23 cellular contexts compared by ENCODE assay signal in the genomic region with DNA sequence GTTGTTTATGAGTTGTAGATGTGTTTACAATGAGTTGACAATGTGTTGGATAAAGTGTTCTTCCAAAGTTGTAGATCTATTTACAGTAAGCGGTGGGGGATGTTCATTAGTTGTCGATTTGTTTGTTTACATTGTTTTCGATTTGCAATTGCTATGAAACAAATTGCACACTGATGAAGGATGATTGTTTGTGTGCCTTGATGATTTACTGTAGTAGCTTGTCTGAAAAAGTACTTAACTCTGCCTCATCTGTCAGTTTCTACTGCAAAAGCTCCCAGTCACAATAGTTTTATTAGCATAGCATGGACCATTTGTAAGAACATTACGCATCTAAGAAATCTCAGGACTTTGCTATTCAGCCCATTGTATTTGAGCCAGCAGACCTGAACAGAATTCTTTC.
"Had no signal": no experiment of that assay in that cellular context is flagged by ENCODE, and none has a peak within 500 bp of the region (broad histone marks: within the 10 kb centered on the region; RNA-seq: fewer than 3 reads in every experiment).

No MANE protein-coding gene starts in this region.

- H3K27me3 Mint-ChIP-seq: dendritic cell treated with granulocyte-macrophage colony-stimulating factor and Interleukin-4, amounts not matched to agents 40 ng/mL and 50 ng/mL, for 4 days; effector memory CD8-positive, alpha-beta T cell; natural killer cell treated with Interleukin-12 subunit alpha and Interleukin-12 subunit beta and Interleukin-15 and Interleukin-18, amount 100 ng/mL, for 72 hours; stimulated activated naive B cell treated with anti-CD40 and anti-IgM and Interleukin-4, amounts not matched to agents 10 μg/mL and 1 μg/mL and 100 μg/mL, for 72 hours; stimulated activated naive CD8-positive, alpha-beta T cell treated with anti-CD3 and anti-CD28 coated beads, Interleukin-15, amount 100 ng/mL, for 72 hours had no signal

- H3K9me3 ChIP-seq: esophagus muscularis mucosa, gastroesophageal sphincter, left ventricle myocardium inferior, lower lobe of right lung, psoas muscle, thoracic aorta had no signal

- H3K9ac ChIP-seq: parathyroid adenoma had no signal

- H3K27ac Mint-ChIP-seq: dendritic cell treated with granulocyte-macrophage colony-stimulating factor and Interleukin-4, amounts not matched to agents 40 ng/mL and 50 ng/mL, for 4 days; effector memory CD8-positive, alpha-beta T cell; immature natural killer cell; memory B cell; natural killer cell treated with Interleukin-12 subunit alpha and Interleukin-12 subunit beta and Interleukin-15 and Interleukin-18, amount 100 ng/mL, for 72 hours; stimulated activated naive B cell treated with anti-CD40 and anti-IgM and Interleukin-4, amounts not matched to agents 10 μg/mL and 1 μg/mL and 100 μg/mL, for 72 hours; stimulated activated naive CD8-positive, alpha-beta T cell treated with anti-CD3 and anti-CD28 coated beads, Interleukin-15, amount 100 ng/mL, for 72 hours had no signal

- H3K36me3 Mint-ChIP-seq: immature natural killer cell; memory B cell; natural killer cell treated with Interleukin-12 subunit alpha and Interleukin-12 subunit beta and Interleukin-15 and Interleukin-18, amount 100 ng/mL, for 72 hours; stimulated activated naive B cell treated with anti-CD40 and anti-IgM and Interleukin-4, amounts not matched to agents 10 μg/mL and 1 μg/mL and 100 μg/mL, for 72 hours had no signal

- H3K9me3 Mint-ChIP-seq: effector memory CD8-positive, alpha-beta T cell; stimulated activated naive CD8-positive, alpha-beta T cell treated with anti-CD3 and anti-CD28 coated beads, Interleukin-15, amount 100 ng/mL, for 72 hours had no signal

- ATAC-seq: effector memory CD8-positive, alpha-beta T cell; gastroesophageal sphincter; left cardiac atrium; lower lobe of right lung; natural killer cell treated with Interleukin-12 subunit alpha and Interleukin-12 subunit beta and Interleukin-15 and Interleukin-18, amount 100 ng/mL, for 72 hours; psoas muscle; sciatic nerve; stimulated activated naive B cell treated with anti-CD40 and anti-IgM and Interleukin-4, amounts not matched to agents 10 μg/mL and 1 μg/mL and 100 μg/mL, for 72 hours; stimulated activated naive CD8-positive, alpha-beta T cell treated with anti-CD3 and anti-CD28 coated beads, Interleukin-15, amount 100 ng/mL, for 72 hours had no signal

- H3K4me3 ChIP-seq: esophagus muscularis mucosa, gastroesophageal sphincter, left ventricle myocardium inferior, lower lobe of right lung, psoas muscle, thoracic aorta had no signal

- H2AFZ ChIP-seq: parathyroid adenoma had no signal

- H3K36me3 ChIP-seq: esophagus muscularis mucosa, gastroesophageal sphincter, left ventricle myocardium inferior, lower lobe of right lung, thoracic aorta had no signal

- H3K4me3 Mint-ChIP-seq: dendritic cell treated with granulocyte-macrophage colony-stimulating factor and Interleukin-4, amounts not matched to agents 40 ng/mL and 50 ng/mL, for 4 days; effector memory CD8-positive, alpha-beta T cell; immature natural killer cell; memory B cell; natural killer cell treated with Interleukin-12 subunit alpha and Interleukin-12 subunit beta and Interleukin-15 and Interleukin-18, amount 100 ng/mL, for 72 hours; stimulated activated naive B cell treated with anti-CD40 and anti-IgM and Interleukin-4, amounts not matched to agents 10 μg/mL and 1 μg/mL and 100 μg/mL, for 72 hours; stimulated activated naive CD8-positive, alpha-beta T cell treated with anti-CD3 and anti-CD28 coated beads, Interleukin-15, amount 100 ng/mL, for 72 hours had no signal

- H3K27ac ChIP-seq: epithelial cell of prostate, esophagus muscularis mucosa, gastroesophageal sphincter, left ventricle myocardium inferior, lower lobe of right lung, parathyroid adenoma, psoas muscle, thoracic aorta had no signal

- H3K79me2 ChIP-seq: parathyroid adenoma had no signal

- H3K4me1 ChIP-seq: esophagus muscularis mucosa, gastroesophageal sphincter, left ventricle myocardium inferior, lower lobe of right lung, parathyroid adenoma, psoas muscle had no signal

- H3K4me1 Mint-ChIP-seq: immature natural killer cell; memory B cell; stimulated activated naive B cell treated with anti-CD40 and anti-IgM and Interleukin-4, amounts not matched to agents 10 μg/mL and 1 μg/mL and 100 μg/mL, for 72 hours; stimulated activated naive CD8-positive, alpha-beta T cell treated with anti-CD3 and anti-CD28 coated beads, Interleukin-15, amount 100 ng/mL, for 72 hours had no signal

- DNase-seq: effector memory CD8-positive, alpha-beta T cell; glutamatergic neuron; immature natural killer cell; left cardiac atrium; left ventricle myocardium inferior; lower lobe of right lung; midbrain; psoas muscle; stimulated activated CD4-positive, alpha-beta T cell treated with anti-CD3 and anti-CD28 coated beads, Interleukin-2, amount 100 ng/mL, for 24 hours; stimulated activated CD4-positive, alpha-beta T cell treated with anti-CD3 and anti-CD28 coated beads, Interleukin-4, amount 100 ng/mL, for 4 hours; stimulated activated naive B cell treated with anti-CD40 and anti-IgM and Interleukin-4, amounts not matched to agents 10 μg/mL and 1 μg/mL and 100 μg/mL, for 72 hours; stimulated activated naive CD8-positive, alpha-beta T cell treated with anti-CD3 and anti-CD28 coated beads, Interleukin-15, amount 100 ng/mL, for 72 hours; substantia nigra; trophoblast cell had no signal

- H3K27me3 ChIP-seq: esophagus muscularis mucosa, gastroesophageal sphincter had no signal
